In genomic region chr5:71786337-71787060, GRCh38 we compare ENCODE assay signal across 15 cellular contexts.
"Had no signal": no experiment of that assay in that cellular context is flagged by ENCODE, and none has a peak within 500 bp of the region (broad histone marks: within the 10 kb centered on the region; RNA-seq: fewer than 3 reads in every experiment).

No MANE protein-coding gene starts in this region.

- H3K27me3 ChIP-seq: ascending aorta, upper lobe of right lung had no signal

- H3K27ac Mint-ChIP-seq: activated CD4-positive, alpha-beta memory T cell treated with anti-CD3 and anti-CD28 coated beads, Interleukin-2, amount 10 ng/mL, durations not matched to agents 7 days and 5 days; activated CD4-positive, alpha-beta T cell treated with anti-CD3 and anti-CD28 coated beads for 36 hours; activated naive CD8-positive, alpha-beta T cell treated with anti-CD3 and anti-CD28 coated beads, Interleukin-2, amount 50 U/mL, for 24 hours; activated T-cell treated with anti-CD3 and anti-CD28 coated beads, Interleukin-2, amount 50 U/mL, for 72 hours; naive thymus-derived CD4-positive, alpha-beta T cell; stimulated activated naive CD8-positive, alpha-beta T cell treated with anti-CD3 and anti-CD28 coated beads, Interleukin-15, Interleukin-2, amounts not matched to agents 100 ng/mL and 50 ng/mL, for 24 hours had no signal

- DNase-seq: activated CD4-positive, alpha-beta memory T cell treated with anti-CD3 and anti-CD28 coated beads, Interleukin-2, amount 10 ng/mL, durations not matched to agents 7 days and 5 days; activated CD4-positive, alpha-beta T cell treated with anti-CD3 and anti-CD28 coated beads for 36 hours; activated naive CD8-positive, alpha-beta T cell treated with anti-CD3 and anti-CD28 coated beads, Interleukin-2, amount 50 U/mL, for 24 hours; activated T-cell treated with anti-CD3 and anti-CD28 coated beads, Interleukin-2, amount 50 U/mL, for 72 hours; left colon; naive thymus-derived CD4-positive, alpha-beta T cell; psoas muscle; stimulated activated CD4-positive, alpha-beta T cell treated with anti-CD3 and anti-CD28 coated beads, Interleukin-12 subunit alpha, Interleukin-12 subunit beta, amount 100 ng/mL, for 4 hours; stimulated activated CD8-positive, alpha-beta memory T cell treated with anti-CD3 and anti-CD28 coated beads, Interleukin-4, amount 100 ng/mL, for 48 hours; T-helper 9 cell; upper lobe of right lung had no signal

- H3K9me3 ChIP-seq: ascending aorta, psoas muscle, upper lobe of right lung had no signal

- H3K27ac ChIP-seq: psoas muscle, upper lobe of right lung, VCaP had no signal

- H3K4me3 Mint-ChIP-seq: activated CD4-positive, alpha-beta memory T cell treated with anti-CD3 and anti-CD28 coated beads, Interleukin-2, amount 10 ng/mL, durations not matched to agents 7 days and 5 days; activated CD4-positive, alpha-beta T cell treated with anti-CD3 and anti-CD28 coated beads for 36 hours; activated naive CD8-positive, alpha-beta T cell treated with anti-CD3 and anti-CD28 coated beads, Interleukin-2, amount 50 U/mL, for 24 hours; activated T-cell treated with anti-CD3 and anti-CD28 coated beads, Interleukin-2, amount 50 U/mL, for 72 hours; naive thymus-derived CD4-positive, alpha-beta T cell; stimulated activated naive CD8-positive, alpha-beta T cell treated with anti-CD3 and anti-CD28 coated beads, Interleukin-15, Interleukin-2, amounts not matched to agents 100 ng/mL and 50 ng/mL, for 24 hours had no signal

- H3K36me3 ChIP-seq: ascending aorta, upper lobe of right lung had no signal

- H3K4me3 ChIP-seq: ascending aorta, lung, psoas muscle, upper lobe of right lung had no signal
